Comparison of ENCODE assay signal across 7 cellular contexts in genomic region chr3:195659136-195659533, GRCh38.
DNase-seq lines count a peak whose midpoint lies in the region; ATAC-seq and TF ChIP-seq lines count a peak whose summit lies in the region.
"Not testable (repeated sequence)": the region's sequence is repeated elsewhere in the genome, so short reads cannot be mapped to it uniquely, and the experiment has no call there.

No MANE protein-coding gene starts in this region.

- WGBS in hepatocyte (ENCODE audit: low lambda C conversion rate, missing lambda C conversion rate) = 71% methylated on average over 7 of the region's 7 CpGs

- H3K9ac ChIP-seq in Karpas-422 (ENCODE audit: low read length) = peak overlapping the region; percentile 53; the same call in 1 of the 2 replicates

- not testable (repeated sequence) for H3K9me2 ChIP-seq in Karpas-422 (replicated peaks; ENCODE audit: insufficient read depth, low read length); hepatocyte (replicated peaks; ENCODE audit: insufficient read depth)

- not testable (repeated sequence) for H4K20me1 ChIP-seq in Karpas-422 (ENCODE audit: insufficient read depth, low read depth, low read length); hepatocyte (ENCODE audit: insufficient read depth, poor library complexity, severe bottlenecking)

- peak overlapping the region; percentile 51; the same call in 1 of the 2 replicates for H3K4me3 ChIP-seq in Karpas-422 (ENCODE audit: low read length)
- not testable (repeated sequence) for H3K4me3 ChIP-seq in hepatocyte

- H3K36me3 ChIP-seq in Karpas-422 (ENCODE audit: insufficient read depth, low read length); hepatocyte (replicated peaks; ENCODE audit: insufficient read depth, low read depth): not testable (repeated sequence)

- H3K4me1 Mint-ChIP-seq in CD4-positive, alpha-beta T cell (ENCODE audit: low read depth) = peaks cover 15% of the 10 kb centered on the region
- not testable (repeated sequence) for H3K4me1 Mint-ChIP-seq in T-helper 17 cell; osteocyte (ENCODE audit: unreplicated experiment)
- H3K4me1 Mint-ChIP-seq in activated T-helper 2 cell treated with anti-CD3 and anti-CD28 coated beads, Interferon-gamma antibody, Interleukin-2, Interleukin-4, amounts not matched to agents 10 μg/mL and 5 μg/mL and 100 μg/mL, durations not matched to agents 14 hours and 24 hours and 36 hours (ENCODE audit: low read depth) = peaks cover 16% of the 10 kb centered on the region
- H3K4me1 Mint-ChIP-seq in dendritic cell treated with granulocyte-macrophage colony-stimulating factor and Interleukin-4, amounts not matched to agents 40 ng/mL and 50 ng/mL, for 4 days (ENCODE audit: low read depth) = peaks cover 10% of the 10 kb centered on the region

- H3K4me3 Mint-ChIP-seq in CD4-positive, alpha-beta T cell = peak overlapping the region; percentile 89
- H3K4me3 Mint-ChIP-seq in T-helper 17 cell = peak overlapping the region; percentile 80
- peak overlapping the region; percentile 62 for H3K4me3 Mint-ChIP-seq in activated T-helper 2 cell treated with anti-CD3 and anti-CD28 coated beads, Interferon-gamma antibody, Interleukin-2, Interleukin-4, amounts not matched to agents 10 μg/mL and 5 μg/mL and 100 μg/mL, durations not matched to agents 14 hours and 24 hours and 36 hours (ENCODE audit: low read depth)
- H3K4me3 Mint-ChIP-seq in dendritic cell treated with granulocyte-macrophage colony-stimulating factor and Interleukin-4, amounts not matched to agents 40 ng/mL and 50 ng/mL, for 4 days = peak overlapping the region; percentile 48
- H3K4me3 Mint-ChIP-seq in osteocyte (ENCODE audit: unreplicated experiment) = peak overlapping the region; percentile 52

- not testable (repeated sequence) for H3K27ac ChIP-seq in CD4-positive, alpha-beta T cell (ENCODE audit: low read depth, low read length); Karpas-422 (ENCODE audit: low read length); hepatocyte

- H3K27me3 Mint-ChIP-seq in CD4-positive, alpha-beta T cell; T-helper 17 cell; activated T-helper 2 cell treated with anti-CD3 and anti-CD28 coated beads, Interferon-gamma antibody, Interleukin-2, Interleukin-4, amounts not matched to agents 10 μg/mL and 5 μg/mL and 100 μg/mL, durations not matched to agents 14 hours and 24 hours and 36 hours (ENCODE audit: low read depth); dendritic cell treated with granulocyte-macrophage colony-stimulating factor and Interleukin-4, amounts not matched to agents 40 ng/mL and 50 ng/mL, for 4 days; osteocyte (ENCODE audit: unreplicated experiment): not testable (repeated sequence)

- H2AFZ ChIP-seq in Karpas-422 (ENCODE audit: low read length); hepatocyte: not testable (repeated sequence)

- not testable (repeated sequence) for H3K9me3 ChIP-seq in CD4-positive, alpha-beta T cell (ENCODE audit: control insufficient read depth, low read length); Karpas-422 (ENCODE audit: low read length); T-helper 17 cell (ENCODE audit: control insufficient read depth, low read length, poor library complexity, severe bottlenecking); hepatocyte (ENCODE audit: low read depth)

- H3K4me2 ChIP-seq in Karpas-422 (ENCODE audit: low read depth, low read length, poor library complexity, severe bottlenecking) (peak overlapping the region; percentile 55), hepatocyte (peak overlapping the region; percentile 78)

- intact Hi-C loops in CD4-positive, alpha-beta T cell (cut with DNase I, micrococcal nuclease) = loop anchor here (10.0 kb wide), 3 partner anchors 104 to 384 kb away; partner anchors contain the start of gene XXYLT1 (in 1 of the 2)
- intact Hi-C loops in activated T-helper 2 cell treated with anti-CD3 and anti-CD28 coated beads, Interferon-gamma antibody, Interleukin-2, Interleukin-4, amounts not matched to agents 10 μg/mL and 5 μg/mL and 100 μg/mL, durations not matched to agents 14 hours and 24 hours and 36 hours (cut with micrococcal nuclease) = loop anchor here (5.0 kb wide), 1 partner anchor 193 kb away; no protein-coding TSS in a partner anchor
- intact Hi-C loops in dendritic cell treated with granulocyte-macrophage colony-stimulating factor and Interleukin-4, amounts not matched to agents 40 ng/mL and 50 ng/mL, for 4 days (cut with micrococcal nuclease) = not testable (repeated sequence)

- not testable (repeated sequence) for H3K4me1 ChIP-seq in Karpas-422 (ENCODE audit: low read length); hepatocyte (ENCODE audit: insufficient read depth)

- H3K36me3 Mint-ChIP-seq in CD4-positive, alpha-beta T cell (ENCODE audit: low read depth) = peaks cover 11% of the 10 kb centered on the region
- H3K36me3 Mint-ChIP-seq in T-helper 17 cell (ENCODE audit: low read depth); activated T-helper 2 cell treated with anti-CD3 and anti-CD28 coated beads, Interferon-gamma antibody, Interleukin-2, Interleukin-4, amounts not matched to agents 10 μg/mL and 5 μg/mL and 100 μg/mL, durations not matched to agents 14 hours and 24 hours and 36 hours (ENCODE audit: low read depth); osteocyte (ENCODE audit: unreplicated experiment): not testable (repeated sequence)
- H3K36me3 Mint-ChIP-seq in dendritic cell treated with granulocyte-macrophage colony-stimulating factor and Interleukin-4, amounts not matched to agents 40 ng/mL and 50 ng/mL, for 4 days (ENCODE audit: low read depth) = peaks cover 15% of the 10 kb centered on the region

- H3K79me2 ChIP-seq in Karpas-422 (ENCODE audit: low read length); hepatocyte: not testable (repeated sequence)

- CTCF ChIA-PET in CD4-positive, alpha-beta T cell (lab: Charles Lee) = not testable (repeated sequence)

- not testable (repeated sequence) for H3K27me3 ChIP-seq in CD4-positive, alpha-beta T cell (ENCODE audit: control insufficient read depth, insufficient read depth, low read length); Karpas-422 (ENCODE audit: low read length); hepatocyte

- H3K9me3 Mint-ChIP-seq in CD4-positive, alpha-beta T cell; activated T-helper 2 cell treated with anti-CD3 and anti-CD28 coated beads, Interferon-gamma antibody, Interleukin-2, Interleukin-4, amounts not matched to agents 10 μg/mL and 5 μg/mL and 100 μg/mL, durations not matched to agents 14 hours and 24 hours and 36 hours; dendritic cell treated with granulocyte-macrophage colony-stimulating factor and Interleukin-4, amounts not matched to agents 40 ng/mL and 50 ng/mL, for 4 days; osteocyte (ENCODE audit: unreplicated experiment): not testable (repeated sequence)

- ATAC-seq in CD4-positive, alpha-beta T cell (ENCODE audit: poor library complexity) = not testable (repeated sequence)
- peak; percentile 15 for ATAC-seq in T-helper 17 cell

- not testable (repeated sequence) for TF ChIP-seq CTCF in CD4-positive, alpha-beta T cell (IDR thresholded peaks at IDR 0.05); hepatocyte (IDR thresholded peaks at IDR 0.05; ENCODE audit: poor library complexity); osteocyte (IDR thresholded peaks at IDR 0.05)

- peak overlapping the region; percentile 58 for H3K27ac Mint-ChIP-seq in CD4-positive, alpha-beta T cell
- H3K27ac Mint-ChIP-seq in T-helper 17 cell; activated T-helper 2 cell treated with anti-CD3 and anti-CD28 coated beads, Interferon-gamma antibody, Interleukin-2, Interleukin-4, amounts not matched to agents 10 μg/mL and 5 μg/mL and 100 μg/mL, durations not matched to agents 14 hours and 24 hours and 36 hours; dendritic cell treated with granulocyte-macrophage colony-stimulating factor and Interleukin-4, amounts not matched to agents 40 ng/mL and 50 ng/mL, for 4 days; osteocyte (ENCODE audit: unreplicated experiment): not testable (repeated sequence)

- not testable (repeated sequence) for DNase-seq in CD4-positive, alpha-beta T cell; Karpas-422; T-helper 17 cell; activated T-helper 2 cell treated with anti-CD3 and anti-CD28 coated beads, Interferon-gamma antibody, Interleukin-2, Interleukin-4, amounts not matched to agents 10 μg/mL and 5 μg/mL and 100 μg/mL, durations not matched to agents 14 hours and 24 hours and 36 hours (ENCODE audit: low spot score); hepatocyte (ENCODE audit: low spot score); osteocyte (ENCODE audit: extremely low spot score, unreplicated experiment)

- POLR2A ChIA-PET in CD4-positive, alpha-beta T cell (lab: Charles Lee) = not testable (repeated sequence)
